ENCODE assay signal across 21 cellular contexts in the genomic region with DNA sequence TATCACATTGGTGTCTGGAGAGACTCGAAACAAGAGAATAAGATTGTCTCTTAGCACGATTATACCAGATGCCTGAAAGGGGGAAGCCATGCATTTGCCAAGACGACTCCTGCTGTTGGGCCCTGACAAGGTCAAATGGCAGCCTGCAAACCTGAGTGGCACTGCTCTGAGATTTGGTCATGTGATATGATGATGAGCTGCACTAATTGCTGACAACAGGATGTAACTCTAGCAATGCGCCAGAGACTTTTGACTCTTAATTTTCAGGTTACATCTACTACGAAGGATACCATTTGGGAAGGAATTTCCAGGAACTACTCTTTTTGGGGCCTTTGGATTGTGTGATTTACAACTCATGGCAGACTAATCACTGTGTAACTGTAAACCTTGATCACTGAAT. TPM values are rescaled to one million over a fixed set of nuclear protein-coding genes. Genes with fewer than 3 reads are reported as not detected.
DNase-seq lines count a peak whose midpoint lies in the region; ATAC-seq and TF ChIP-seq lines count a peak whose summit lies in the region.
"Had no signal": no experiment of that assay in that cellular context is flagged by ENCODE, and none has a peak within 500 bp of the region (broad histone marks: within the 10 kb centered on the region; RNA-seq: fewer than 3 reads in every experiment).

No MANE protein-coding gene starts in this region.

- DNase-seq in NCI-H82 (lab: John Stamatoyannopoulos, UW) (peak; percentile 33), NCI-H82 treated with DMSO at 0.1 percent for 48 hours (lab: John Stamatoyannopoulos, UW; ENCODE audit: unreplicated experiment) (no peak), NCI-H524 treated with DMSO at 0.1 percent for 48 hours (lab: John Stamatoyannopoulos, UW) (peak; percentile 39), left kidney (ENCODE audit: low read depth, low spot score) (peak; percentile 77), upper lobe of right lung (peak; percentile 13), erythroblast (lab: John Stamatoyannopoulos, UW) (no peak)
- DNase-seq in activated CD8-positive, alpha-beta memory T cell treated with anti-CD3 and anti-CD28 coated beads for 24 hours = no peak
- DNase-seq in stimulated activated naive CD8-positive, alpha-beta T cell treated with anti-CD3 and anti-CD28 coated beads, Interleukin-15, Interleukin-2, amounts not matched to agents 100 U/mL and 50 U/mL, for 24 hours = no peak
- DNase-seq: GF-D8, HFFc6, NCI-H1417 treated with DMSO at 0.1 percent for 48 hours, NCI-H2029, NCI-H510A had no signal

- ATAC-seq in upper lobe of right lung = no peak
- ATAC-seq in stimulated activated naive CD8-positive, alpha-beta T cell treated with anti-CD3 and anti-CD28 coated beads, Interleukin-15, Interleukin-2, amounts not matched to agents 100 U/mL and 50 U/mL, for 24 hours = no peak
- ATAC-seq: Panc1 had no signal

- no peak overlapping the region for H3K27ac ChIP-seq in upper lobe of right lung
- H3K27ac ChIP-seq: HL-60 had no signal

- no peaks in the 10 kb centered on the region for H3K36me3 ChIP-seq in upper lobe of right lung

- H3K27me3 ChIP-seq in upper lobe of right lung = no peaks in the 10 kb centered on the region

- intact Hi-C loops in upper lobe of right lung (cut with DNase I) = no loop called here

- H3K9me3 ChIP-seq in upper lobe of right lung = no peaks in the 10 kb centered on the region

- no peaks in the 10 kb centered on the region for H3K4me1 ChIP-seq in upper lobe of right lung

- no peak overlapping the region for H3K4me3 ChIP-seq in upper lobe of right lung

- TF ChIP-seq CTCF in upper lobe of right lung (IDR thresholded peaks at IDR 0.05) = no peak

- no peak for TF ChIP-seq POLR2A in erythroblast (IDR thresholded peaks at IDR 0.05; ENCODE audit: low read length)

RNA-seq across cellular contexts. Expression of gene TREH, which starts 13.1 kb away (rescaled TPM):
- total RNA-seq in upper lobe of right lung = 0.46 TPM
- total RNA-seq: A172, B cell, Caco-2, H4, HT1080, M059J had no signal

RNA-seq across cellular contexts. Expression of gene PHLDB1, which starts 58.9 kb away (rescaled TPM):
- total RNA-seq in upper lobe of right lung = 79.6 TPM

Comparison
In these comparisons a context has a peak if more than half of its experiments do, and no peak if none do; other contexts are left out.
1. DNase-seq: peak in NCI-H82 (single experiment), NCI-H524 treated with DMSO at 0.1 percent for 48 hours (single experiment), left kidney (single experiment) and upper lobe of right lung (single experiment); none in NCI-H82 treated with DMSO at 0.1 percent for 48 hours (single experiment), activated CD8-positive, alpha-beta memory T cell treated with anti-CD3 and anti-CD28 coated beads for 24 hours (single experiment), stimulated activated naive CD8-positive, alpha-beta T cell treated with anti-CD3 and anti-CD28 coated beads, Interleukin-15, Interleukin-2, amounts not matched to agents 100 U/mL and 50 U/mL, for 24 hours (single experiment) and erythroblast (0 of 2).